In genomic region chr14:78836777-78837176, GRCh38 we compare ENCODE assay signal across 9 cellular contexts.
A peak's percentile ranks its signal among the peaks of the same experiment; 100 is the strongest.
DNase-seq lines count a peak whose midpoint lies in the region; ATAC-seq and TF ChIP-seq lines count a peak whose summit lies in the region.
"Had no signal": no experiment of that assay in that cellular context is flagged by ENCODE, and none has a peak within 500 bp of the region (broad histone marks: within the 10 kb centered on the region; RNA-seq: fewer than 3 reads in every experiment).

No MANE protein-coding gene starts in this region.

- H3K27ac ChIP-seq in iPS DF 6.9 (ENCODE audit: low read length) (no peak overlapping the region), upper lobe of right lung (no peak overlapping the region), sigmoid colon (no peak overlapping the region)

- no peak for TF ChIP-seq EP300 in sigmoid colon (IDR thresholded peaks at IDR 0.05)

- TF ChIP-seq POLR2A in sigmoid colon (IDR thresholded peaks at IDR 0.05), result no peak

- no peak overlapping the region for H3K27ac Mint-ChIP-seq in activated naive CD8-positive, alpha-beta T cell treated with anti-CD3 and anti-CD28 coated beads for 36 hours
- H3K27ac Mint-ChIP-seq: mesothelial cell of epicardium had no signal

- no peaks in the 10 kb centered on the region for H3K27me3 ChIP-seq in iPS DF 6.9 (ENCODE audit: control insufficient read depth, insufficient read depth, low read length)
- H3K27me3 ChIP-seq in upper lobe of right lung, result no peaks in the 10 kb centered on the region
- H3K27me3 ChIP-seq in sigmoid colon, result peaks cover 0 to 8% (median 0%) of the 10 kb centered on the region in 3 donors

- H3K27me3 Mint-ChIP-seq in activated naive CD8-positive, alpha-beta T cell treated with anti-CD3 and anti-CD28 coated beads for 36 hours, result peaks cover 24% of the 10 kb centered on the region

- DNase-seq in AG08396 (ENCODE audit: low spot score), result peak; percentile 25
- peak; percentile 15 for DNase-seq in GM13977 (ENCODE audit: low spot score)
- DNase-seq in NCI-H226, result peak; percentile 14
- DNase-seq in activated naive CD8-positive, alpha-beta T cell treated with anti-CD3 and anti-CD28 coated beads for 36 hours, result peak; percentile 0
- peak; percentile 79 for DNase-seq in iPS DF 6.9 (ENCODE audit: low read depth, low spot score)
- no peak for DNase-seq in upper lobe of right lung
- no peak for DNase-seq in sigmoid colon

- no peaks in the 10 kb centered on the region for H3K9me3 ChIP-seq in iPS DF 6.9 (ENCODE audit: control insufficient read depth, insufficient read depth, low read length)
- H3K9me3 ChIP-seq in upper lobe of right lung, result no peaks in the 10 kb centered on the region
- H3K9me3 ChIP-seq in sigmoid colon, result no peaks in the 10 kb centered on the region

- in situ Hi-C loops in GM13977 (cut with MboI; ENCODE audit: low pct_unique_long_range_greater_than_20kb, low sequenced_read_pairs, unreplicated experiment), result no loop called here

- H3K9me3 Mint-ChIP-seq in activated naive CD8-positive, alpha-beta T cell treated with anti-CD3 and anti-CD28 coated beads for 36 hours, result no peaks in the 10 kb centered on the region
- H3K9me3 Mint-ChIP-seq: mesothelial cell of epicardium had no signal

- H3K4me1 ChIP-seq in iPS DF 6.9 (ENCODE audit: control insufficient read depth, insufficient read depth, low read length) (peaks cover 2% of the 10 kb centered on the region; the same call in 1 of the 2 replicates), upper lobe of right lung (no peaks in the 10 kb centered on the region), sigmoid colon (no peaks in the 10 kb centered on the region)

- H3K4me1 Mint-ChIP-seq in activated naive CD8-positive, alpha-beta T cell treated with anti-CD3 and anti-CD28 coated beads for 36 hours, result no peaks in the 10 kb centered on the region
- H3K4me1 Mint-ChIP-seq: mesothelial cell of epicardium had no signal

- no CpG with 5 or more reads among the region's 4 CpGs for WGBS in iPS DF 6.9 (ENCODE audit: insufficient coverage, insufficient read length)
- 5 to 16% methylated on average over 4 of the region's 4 CpGs for whole genome bisulfite sequencing in sigmoid colon, 2 donors

- TF ChIP-seq CTCF in GM13977 (IDR thresholded peaks at IDR 0.05; ENCODE audit: extremely low read depth, insufficient read depth, missing control alignments) (peak; percentile 49), upper lobe of right lung (IDR thresholded peaks at IDR 0.05) (peak; percentile 34), sigmoid colon (IDR thresholded peaks at IDR 0.05) (peak in 2 of 4 experiments; percentile 23 to 42)

- H3K36me3 Mint-ChIP-seq in activated naive CD8-positive, alpha-beta T cell treated with anti-CD3 and anti-CD28 coated beads for 36 hours, result no peaks in the 10 kb centered on the region
- H3K36me3 Mint-ChIP-seq: mesothelial cell of epicardium had no signal

- no peak overlapping the region for H3K4me3 ChIP-seq in iPS DF 6.9 (ENCODE audit: low read length)
- no peak overlapping the region for H3K4me3 ChIP-seq in upper lobe of right lung
- no peak overlapping the region for H3K4me3 ChIP-seq in sigmoid colon

- intact Hi-C loops in upper lobe of right lung (cut with DNase I), result no loop called here
- intact Hi-C loops in sigmoid colon (cut with DNase I), result loop anchor here (5.0 kb wide), 1 partner anchor 974 kb away; no protein-coding TSS in a partner anchor

- ATAC-seq in HG03378 (IDR thresholded peaks at IDR 0.05; ENCODE audit: unreplicated experiment) (peak; percentile 73), upper lobe of right lung (peak; percentile 74)

- no peak overlapping the region for H3K4me3 Mint-ChIP-seq in activated naive CD8-positive, alpha-beta T cell treated with anti-CD3 and anti-CD28 coated beads for 36 hours
- H3K4me3 Mint-ChIP-seq: mesothelial cell of epicardium had no signal

- no peaks in the 10 kb centered on the region for H3K36me3 ChIP-seq in iPS DF 6.9 (ENCODE audit: control insufficient read depth, insufficient read depth, low read length)
- H3K36me3 ChIP-seq in upper lobe of right lung, result no peaks in the 10 kb centered on the region
- no peaks in the 10 kb centered on the region for H3K36me3 ChIP-seq in sigmoid colon

Comparison
In these comparisons a context has a peak if more than half of its experiments do, and no peak if none do; other contexts are left out.
1. DNase-seq: peak in AG08396 (single experiment), GM13977 (single experiment), NCI-H226 (single experiment), activated naive CD8-positive, alpha-beta T cell treated with anti-CD3 and anti-CD28 coated beads for 36 hours (single experiment) and iPS DF 6.9 (single experiment); none in upper lobe of right lung (single experiment) and sigmoid colon (single experiment).